ENCODE assay signal across 9 cellular contexts in genomic region chr12:93094988-93095737, GRCh38.
DNase-seq lines count a peak whose midpoint lies in the region; ATAC-seq lines count a peak whose summit lies in the region.
"Had no signal": no experiment of that assay in that cellular context is flagged by ENCODE, and none has a peak within 500 bp of the region (broad histone marks: within the 10 kb centered on the region; RNA-seq: fewer than 3 reads in every experiment).

No MANE protein-coding gene starts in this region.

- H2BK120ac ChIP-seq in mesenchymal stem cell (ENCODE audit: low read depth, low read length), result no peak overlapping the region

- no peak overlapping the region for H3K23ac ChIP-seq in mesenchymal stem cell (ENCODE audit: low read length in 2 of 2)

- no peaks in the 10 kb centered on the region for H3K9me3 ChIP-seq in mesenchymal stem cell (ENCODE audit: control insufficient read depth, low read length)

- H4K91ac ChIP-seq in mesenchymal stem cell (ENCODE audit: low read length), result no peak overlapping the region

- H3K4me2 ChIP-seq in mesenchymal stem cell (ENCODE audit: low read length, poor library complexity, severe bottlenecking), result no peak overlapping the region

- peak overlapping the region; percentile 58 for H4K8ac ChIP-seq in mesenchymal stem cell (ENCODE audit: low read length)

- no peaks in the 10 kb centered on the region for H3K36me3 ChIP-seq in mesenchymal stem cell (ENCODE audit: control insufficient read depth in 1 of 2, insufficient read depth in 2 of 2, low read depth in 1 of 2, low read length in 2 of 2)

- no peak overlapping the region for H3K4ac ChIP-seq in mesenchymal stem cell (ENCODE audit: low read depth in 1 of 2, low read length in 2 of 2)

- H2BK5ac ChIP-seq in mesenchymal stem cell (ENCODE audit: low read depth, low read length, poor library complexity, severe bottlenecking), result no peak overlapping the region

- H2AFZ ChIP-seq in mesenchymal stem cell (ENCODE audit: low read depth, low read length), result no peak overlapping the region
- H2AFZ ChIP-seq: GM23248 had no signal

- no peaks in the 10 kb centered on the region for H3K79me1 ChIP-seq in mesenchymal stem cell (replicated peaks; ENCODE audit: low read length, poor library complexity, severe bottlenecking)

- no peak for DNase-seq in mesenchymal stem cell
- no peak for DNase-seq in SHP77 (lab: John Stamatoyannopoulos, UW)
- DNase-seq in NCI-H1092 treated with DMSO at 0.1 percent for 48 hours (lab: John Stamatoyannopoulos, UW), result no peak
- no peak for DNase-seq in T-helper 2 cell
- DNase-seq: GM23248 had no signal

- no peak overlapping the region for H3K18ac ChIP-seq in mesenchymal stem cell (ENCODE audit: low read depth in 1 of 2, low read length in 2 of 2)

- H3K4me3 ChIP-seq in mesenchymal stem cell (ENCODE audit: insufficient read depth in 1 of 2, low read depth in 1 of 2, low read length in 2 of 2), result no peak overlapping the region
- H3K4me3 ChIP-seq: GM23248 had no signal

- H3K27me3 ChIP-seq in mesenchymal stem cell (ENCODE audit: control insufficient read depth in 1 of 2, insufficient read depth in 1 of 2, low read length in 2 of 2), result no peaks in the 10 kb centered on the region

- H3K4me1 ChIP-seq in mesenchymal stem cell (ENCODE audit: control insufficient read depth, insufficient read depth, low read depth, low read length), result no peaks in the 10 kb centered on the region

- H2BK12ac ChIP-seq in mesenchymal stem cell (ENCODE audit: low read length in 2 of 2), result peak overlapping the region in 1 of 2 experiments; percentile 18

- no peak overlapping the region for H3K14ac ChIP-seq in mesenchymal stem cell (ENCODE audit: low read length in 2 of 2)

- WGBS in mesenchymal stem cell, result 68% methylated on average over 6 of the region's 7 CpGs

- ATAC-seq in GM18519 (IDR thresholded peaks at IDR 0.05; ENCODE audit: low FRiP score, unreplicated experiment) (peak; percentile 84), GM21529 (IDR thresholded peaks at IDR 0.05; ENCODE audit: unreplicated experiment) (peak; percentile 95), HG03457 (IDR thresholded peaks at IDR 0.05; ENCODE audit: unreplicated experiment) (peak; percentile 82), esophagus mucosa (no peak)

- H2AK5ac ChIP-seq in mesenchymal stem cell (ENCODE audit: low read length, severe bottlenecking), result no peak overlapping the region

- H3K9ac ChIP-seq in mesenchymal stem cell (ENCODE audit: low read length), result no peak overlapping the region
- H3K9ac ChIP-seq: GM23248 had no signal

- H2BK15ac ChIP-seq in mesenchymal stem cell (ENCODE audit: low read depth, poor library complexity, severe bottlenecking), result no peak overlapping the region

- no peak overlapping the region for H3K27ac ChIP-seq in mesenchymal stem cell (ENCODE audit: low read length, poor library complexity, severe bottlenecking)
- H3K27ac ChIP-seq: GM23248 had no signal
